ENCODE assay signal across 1 cellular context in genomic region chr11:101914737-101915426, GRCh38.
A peak's percentile ranks its signal among the peaks of the same experiment; 100 is the strongest.
TF ChIP-seq lines count a peak whose summit lies in the region.

Gene CEP126 (plus strand): TSS chr11:101915010. CDS start chr11:101915285, 275 bp downstream.

TF ChIP-seq in HepG2, 621 proteins besides CTCF, POLR2A, EP300 and RAD21 (continued from another document):
- TF ChIP-seq ZNF841 (CRISPR knock-in tag; IDR thresholded peaks at IDR 0.05; ENCODE audit: borderline replicate concordance) (no peak), HNF4G (IDR thresholded peaks at IDR 0.05; ENCODE audit: borderline replicate concordance, low read depth, low read length) (no peak), HNF4G (CRISPR knock-in tag; IDR thresholded peaks at IDR 0.05; ENCODE audit: borderline replicate concordance, low read depth) (0 out of 2 replicates have a peak, but pooled peaks have one; percentile 24), SNAPC2 (CRISPR knock-in tag; IDR thresholded peaks at IDR 0.05) (no peak), NFE2 (CRISPR knock-in tag; IDR thresholded peaks at IDR 0.05) (no peak), NRL (CRISPR knock-in tag; IDR thresholded peaks at IDR 0.05; ENCODE audit: borderline replicate concordance) (peak; percentile 94; the same call in 1 of the 2 replicates), ZSCAN30 (CRISPR knock-in tag; IDR thresholded peaks at IDR 0.05) (no peak), MTF2 (CRISPR knock-in tag; IDR thresholded peaks at IDR 0.05; ENCODE audit: borderline replicate concordance) (peak; percentile 83; the same call in 1 of the 2 replicates), ZNF280B (CRISPR knock-in tag; IDR thresholded peaks at IDR 0.05; ENCODE audit: borderline replicate concordance) (peak; percentile 93), FOXC1 (CRISPR knock-in tag; IDR thresholded peaks at IDR 0.05; ENCODE audit: borderline replicate concordance) (peak; percentile 77; the same call in 1 of the 2 replicates), ZNF737 (CRISPR knock-in tag; IDR thresholded peaks at IDR 0.05; ENCODE audit: borderline replicate concordance) (no peak), ZNF549 (CRISPR knock-in tag; IDR thresholded peaks at IDR 0.05) (no peak), ZBTB40 (IDR thresholded peaks at IDR 0.05) (no peak), ZBTB40 (CRISPR knock-in tag; IDR thresholded peaks at IDR 0.05) (0 out of 2 replicates have a peak, but pooled peaks have one; percentile 46)
TF ChIP-seq in HepG2: peak in this region for 250.
